Comparison of ENCODE assay signal across 22 cellular contexts in the genomic region with DNA sequence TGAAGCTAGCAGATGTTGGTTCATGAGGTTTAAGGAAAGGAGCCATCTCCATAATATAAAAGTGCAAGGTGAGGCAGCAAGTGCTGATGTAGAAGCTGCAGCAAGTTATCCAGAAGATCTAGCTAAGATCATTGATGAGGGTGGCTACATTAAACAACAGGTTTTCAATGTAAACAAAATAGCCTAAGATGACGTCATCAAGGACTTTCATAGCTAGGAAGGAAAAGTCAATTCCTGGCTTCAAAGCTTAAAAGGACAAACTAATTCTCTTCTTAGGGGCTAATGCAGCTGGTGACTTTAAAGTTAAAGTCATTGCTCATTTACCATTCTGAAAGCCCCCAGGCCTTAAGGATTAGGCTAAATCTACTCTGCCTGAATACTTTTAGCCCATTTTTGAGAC.
A peak's percentile ranks its signal among the peaks of the same experiment; 100 is the strongest.
DNase-seq lines count a peak whose midpoint lies in the region; ATAC-seq, FAIRE-seq and TF ChIP-seq lines count a peak whose summit lies in the region.
"Had no signal": no experiment of that assay in that cellular context is flagged by ENCODE, and none has a peak within 500 bp of the region (broad histone marks: within the 10 kb centered on the region; RNA-seq: fewer than 3 reads in every experiment).

No MANE protein-coding gene starts in this region.

- H3K9ac ChIP-seq in K562 (ENCODE audit: insufficient read depth in 1 of 2, low read depth in 2 of 2, low read length in 2 of 2) = no peak overlapping the region
- H3K9ac ChIP-seq in colonic mucosa (ENCODE audit: low read depth in 2 of 2, low read length in 2 of 2) = no peak overlapping the region
- H3K9ac ChIP-seq: BLaER1 treated with 17β-estradiol and CSF1 and Interleukin-3, amounts not matched to agents 10 nM and 100 nM had no signal

- H3K4me3 ChIP-seq in HEK293 (ENCODE audit: low read depth, low read length) (no peak overlapping the region), K562 (no peak overlapping the region), colonic mucosa (no peak overlapping the region)
- H3K4me3 ChIP-seq: A549; BLaER1 treated with 17β-estradiol and CSF1 and Interleukin-3, amounts not matched to agents 10 nM and 100 nM had no signal

- BruUV-seq in K562 (replicated peaks; lab: Mats Ljungman, UMichigan) = no TSS peak

- ATAC-seq in K562 = no peak
- ATAC-seq: A549; CD8-positive, alpha-beta T cell had no signal

- no peaks in the 10 kb centered on the region for H3K4me1 ChIP-seq in HEK293 (ENCODE audit: control insufficient read depth, insufficient read depth, low read length)
- H3K4me1 ChIP-seq in K562 (replicated peaks in 1 of 2; ENCODE audit: control insufficient read depth in 2 of 2, insufficient read depth in 2 of 2, low read length in 2 of 2) = no peaks in the 10 kb centered on the region
- no peaks in the 10 kb centered on the region for H3K4me1 ChIP-seq in colonic mucosa
- H3K4me1 ChIP-seq: A549; BLaER1 treated with 17β-estradiol and CSF1 and Interleukin-3, amounts not matched to agents 10 nM and 100 nM; Caco-2 had no signal

- TF ChIP-seq RAD21 in K562 (CRISPR knock-in tag; conservative IDR thresholded peaks at IDR 0.05 in 1 of 2, IDR thresholded peaks at IDR 0.05 in 1 of 2) = no peak

- no peaks in the 10 kb centered on the region for H4K20me1 ChIP-seq in K562 (replicated peaks; ENCODE audit: control insufficient read depth, insufficient read depth, low read length)
- H4K20me1 ChIP-seq: BLaER1 treated with 17β-estradiol and CSF1 and Interleukin-3, amounts not matched to agents 10 nM and 100 nM had no signal

- no peaks in the 10 kb centered on the region for H3K9me1 ChIP-seq in K562 (ENCODE audit: control insufficient read depth, insufficient read depth, low read length)

- H3K27ac ChIP-seq in HEK293 (ENCODE audit: extremely low read depth, low read depth, low read length) (no peak overlapping the region), K562 (ENCODE audit: extremely low read depth, low read depth, low read length) (no peak overlapping the region), colonic mucosa (no peak overlapping the region)
- H3K27ac ChIP-seq: 22Rv1; A549; BLaER1 treated with 17β-estradiol and CSF1 and Interleukin-3, amounts not matched to agents 10 nM and 100 nM; C4-2B had no signal

- in situ Hi-C loops in K562 (cut with MboI) = no loop called here

- H3K9me3 ChIP-seq in HEK293 (ENCODE audit: control insufficient read depth, insufficient read depth, low read depth, low read length) (no peaks in the 10 kb centered on the region), K562 (replicated peaks; ENCODE audit: control insufficient read depth, insufficient read depth, low read depth, low read length) (no peaks in the 10 kb centered on the region), colonic mucosa (no peaks in the 10 kb centered on the region)
- H3K9me3 ChIP-seq: A549, Caco-2 had no signal

- no peak for TF ChIP-seq CTCF in HEK293 (tag by site-specific recombination; IDR thresholded peaks at IDR 0.05)
- no peak for TF ChIP-seq CTCF in K562 (IDR thresholded peaks at IDR 0.05 in 2 of 3, conservative IDR thresholded peaks at IDR 0.05 in 1 of 3; ENCODE audit: insufficient read depth in 2 of 3, low read depth in 1 of 3, low read length in 3 of 3)
- no peak for TF ChIP-seq CTCF in colonic mucosa (IDR thresholded peaks at IDR 0.05)

- H3K36me3 ChIP-seq in HEK293 (ENCODE audit: control insufficient read depth in 2 of 2, insufficient read depth in 1 of 2, low read length in 2 of 2) (no peaks in the 10 kb centered on the region), K562 (ENCODE audit: control insufficient read depth, insufficient read depth, low read length) (no peaks in the 10 kb centered on the region), colonic mucosa (no peaks in the 10 kb centered on the region)
- H3K36me3 ChIP-seq: BLaER1 treated with 17β-estradiol and CSF1 and Interleukin-3, amounts not matched to agents 10 nM and 100 nM had no signal

- DNase-seq in DMS53 (lab: John Stamatoyannopoulos, UW) (peak; percentile 3), DMS53 treated with DMSO at 0.1 percent for 48 hours (lab: John Stamatoyannopoulos, UW; ENCODE audit: unreplicated experiment) (no peak), K562 (ENCODE audit: extremely low read depth in 1 of 4, low spot score in 3 of 4) (no peak), colonic mucosa (no peak), NCI-H2196 treated with DMSO at 0.1 percent for 48 hours (lab: John Stamatoyannopoulos, UW; ENCODE audit: unreplicated experiment) (no peak)
- DNase-seq: AML-193; Caco-2; Calu3; CD4-positive, alpha-beta T cell; CD8-positive, alpha-beta T cell; DMS79 treated with DMSO at 0.1 percent for 48 hours; GF-D8 had no signal

- no peak for FAIRE-seq in K562 (lab: Jason Lieb, UNC)
- FAIRE-seq: D721Med, G401.6, GM12892, GM18507, GM19239 had no signal

- no peak overlapping the region for H2AFZ ChIP-seq in K562 (ENCODE audit: low read depth, low read length)

- POLR2A ChIA-PET in HEK293 (lab: Yijun Ruan, JAX) = no interaction called here
- POLR2A ChIA-PET in K562 (lab: Yijun Ruan, JAX) = no interaction called here

- no peak for TF ChIP-seq POLR2A in K562 (conservative IDR thresholded peaks at IDR 0.05)

- CTCF ChIA-PET in HEK293 (lab: Yijun Ruan, JAX) = no interaction called here
- CTCF ChIA-PET in K562 (lab: Yijun Ruan, JAX; ENCODE audit: low intra/inter-chr PET ratio) = no interaction called here

- intact Hi-C loops in K562 (cut with micrococcal nuclease) (no loop called here), colonic mucosa (cut with DNase I) (no loop called here)

- H3K79me2 ChIP-seq in K562 (ENCODE audit: control insufficient read depth, insufficient read depth, low read length) = no peaks in the 10 kb centered on the region

- H3K4me2 ChIP-seq in K562 (ENCODE audit: insufficient read depth, low read length) = no peak overlapping the region
- H3K4me2 ChIP-seq: A549; BLaER1 treated with 17β-estradiol and CSF1 and Interleukin-3, amounts not matched to agents 10 nM and 100 nM had no signal

- no peaks in the 10 kb centered on the region for H3K27me3 ChIP-seq in K562 (ENCODE audit: control insufficient read depth in 2 of 2, insufficient read depth in 2 of 2, low read length in 2 of 2)
- H3K27me3 ChIP-seq in colonic mucosa = no peaks in the 10 kb centered on the region
- H3K27me3 ChIP-seq: BLaER1 treated with 17β-estradiol and CSF1 and Interleukin-3, amounts not matched to agents 10 nM and 100 nM had no signal

- WGBS in K562 (ENCODE audit: insufficient coverage, low coverage, missing lambda C conversion rate) = 20% methylated on average over 1 of the region's 1 CpG

- no peak for TF ChIP-seq EP300 in K562 (IDR thresholded peaks at IDR 0.05; ENCODE audit: low read length)

TF ChIP-seq in HEK293, 187 proteins besides CTCF, POLR2A, EP300 and RAD21:
- TF ChIP-seq ZNF416 (tag by site-specific recombination; IDR thresholded peaks at IDR 0.05) = no peak
- TF ChIP-seq, protein P1, sequence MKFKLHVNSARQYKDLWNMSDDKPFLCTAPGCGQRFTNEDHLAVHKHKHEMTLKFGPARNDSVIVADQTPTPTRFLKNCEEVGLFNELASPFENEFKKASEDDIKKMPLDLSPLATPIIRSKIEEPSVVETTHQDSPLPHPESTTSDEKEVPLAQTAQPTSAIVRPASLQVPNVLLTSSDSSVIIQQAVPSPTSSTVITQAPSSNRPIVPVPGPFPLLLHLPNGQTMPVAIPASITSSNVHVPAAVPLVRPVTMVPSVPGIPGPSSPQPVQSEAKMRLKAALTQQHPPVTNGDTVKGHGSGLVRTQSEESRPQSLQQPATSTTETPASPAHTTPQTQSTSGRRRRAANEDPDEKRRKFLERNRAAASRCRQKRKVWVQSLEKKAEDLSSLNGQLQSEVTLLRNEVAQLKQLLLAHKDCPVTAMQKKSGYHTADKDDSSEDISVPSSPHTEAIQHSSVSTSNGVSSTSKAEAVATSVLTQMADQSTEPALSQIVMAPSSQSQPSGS (tag by site-specific recombination; IDR thresholded peaks at IDR 0.05; ENCODE audit: low read depth) = peak; percentile 54; the same call in 1 of the 2 replicates

TF ChIP-seq in K562, 482 proteins besides CTCF, POLR2A, EP300 and RAD21:
- no peak for TF ChIP-seq ZNF76 (CRISPR knock-in tag; IDR thresholded peaks at IDR 0.05; ENCODE audit: borderline replicate concordance)
- TF ChIP-seq NBN (IDR thresholded peaks at IDR 0.05; ENCODE audit: low read depth) = no peak
- peak; percentile 55; the same call in 1 of the 2 replicates for TF ChIP-seq ATF7 (IDR thresholded peaks at IDR 0.05)
- no peak for TF ChIP-seq JUND (IDR thresholded peaks at IDR 0.05; ENCODE audit: borderline replicate concordance, low read depth, low read length)
- peak; percentile 19; the same call in 1 of the 3 replicates for TF ChIP-seq JUND (tag; IDR thresholded peaks at IDR 0.05; ENCODE audit: borderline replicate concordance, low read depth, low read length)
- TF ChIP-seq, protein P2, sequence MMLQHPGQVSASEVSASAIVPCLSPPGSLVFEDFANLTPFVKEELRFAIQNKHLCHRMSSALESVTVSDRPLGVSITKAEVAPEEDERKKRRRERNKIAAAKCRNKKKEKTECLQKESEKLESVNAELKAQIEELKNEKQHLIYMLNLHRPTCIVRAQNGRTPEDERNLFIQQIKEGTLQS (IDR thresholded peaks at IDR 0.05) = peak; percentile 81
- TF ChIP-seq, protein P2 (CRISPR knock-in tag; conservative IDR thresholded peaks at IDR 0.05) = no peak
TF ChIP-seq in K562: peak in this region for 3.
